ENCODE assay signal across 8 cellular contexts in the genomic region with DNA sequence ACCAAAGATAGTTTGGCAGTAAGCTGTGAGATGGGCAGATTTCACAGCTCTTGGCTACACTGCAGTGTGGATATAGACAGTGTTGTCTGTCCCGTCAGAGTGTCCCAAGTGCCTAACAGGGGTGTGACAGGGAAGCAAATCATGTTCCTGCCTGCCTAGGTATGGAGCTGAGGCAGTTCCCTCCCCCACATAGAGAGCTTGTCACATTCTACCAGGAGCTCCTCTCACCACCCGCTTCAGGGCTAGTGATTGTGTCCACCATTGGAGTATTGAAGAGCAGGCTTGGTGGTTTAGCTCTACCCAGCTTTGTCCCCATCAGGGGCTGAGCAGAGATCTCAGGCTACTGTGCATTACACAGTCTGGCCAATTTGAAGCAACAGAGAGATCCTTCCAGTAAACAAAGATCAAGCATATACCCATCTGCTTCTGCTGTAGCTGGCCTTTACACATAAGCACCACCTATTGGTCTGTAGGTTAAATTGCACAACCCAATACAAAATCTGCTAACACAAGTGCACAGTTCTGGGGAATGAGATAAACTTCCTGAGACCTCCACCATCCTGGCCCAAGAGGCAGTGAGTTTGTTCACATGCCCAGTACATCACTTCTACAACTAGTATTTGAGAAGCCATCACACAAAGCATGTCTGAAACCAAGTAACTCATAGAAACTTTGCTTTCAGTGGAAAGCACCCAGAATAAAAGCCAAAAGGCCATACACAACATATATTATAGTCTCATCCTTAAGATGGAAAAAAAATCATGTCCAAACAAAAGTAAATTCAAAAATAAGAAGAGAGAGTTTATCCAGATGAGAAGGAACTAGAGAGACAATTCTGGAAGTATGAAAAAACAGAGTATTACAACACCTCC.
DNase-seq lines count a peak whose midpoint lies in the region; ATAC-seq and TF ChIP-seq lines count a peak whose summit lies in the region.

No MANE protein-coding gene starts in this region.

- H3K9me3 Mint-ChIP-seq in activated T-helper 2 cell treated with anti-CD3 and anti-CD28 coated beads, Interferon-gamma antibody, Interleukin-2, Interleukin-4, amounts not matched to agents 10 μg/mL and 5 μg/mL and 100 μg/mL, durations not matched to agents 14 hours and 24 hours and 36 hours: peaks cover 26% of the 10 kb centered on the region

- peaks cover 23% of the 10 kb centered on the region for H3K4me1 Mint-ChIP-seq in activated T-helper 2 cell treated with anti-CD3 and anti-CD28 coated beads, Interferon-gamma antibody, Interleukin-2, Interleukin-4, amounts not matched to agents 10 μg/mL and 5 μg/mL and 100 μg/mL, durations not matched to agents 14 hours and 24 hours and 36 hours (ENCODE audit: low read depth)

- H3K4me3 Mint-ChIP-seq in activated T-helper 2 cell treated with anti-CD3 and anti-CD28 coated beads, Interferon-gamma antibody, Interleukin-2, Interleukin-4, amounts not matched to agents 10 μg/mL and 5 μg/mL and 100 μg/mL, durations not matched to agents 14 hours and 24 hours and 36 hours (ENCODE audit: low read depth): no peak overlapping the region

- H3F3A ChIP-seq in DOHH2 (ENCODE audit: control insufficient read depth, insufficient read depth): peaks cover 24% of the 10 kb centered on the region

- intact Hi-C loops in activated T-helper 2 cell treated with anti-CD3 and anti-CD28 coated beads, Interferon-gamma antibody, Interleukin-2, Interleukin-4, amounts not matched to agents 10 μg/mL and 5 μg/mL and 100 μg/mL, durations not matched to agents 14 hours and 24 hours and 36 hours (cut with micrococcal nuclease): loop anchor here (5.0 kb wide), 1 partner anchor 64 kb away; no protein-coding TSS in a partner anchor

- no peaks in the 10 kb centered on the region for H3K9me3 ChIP-seq in DOHH2 (ENCODE audit: control insufficient read depth, insufficient read depth, low read length)

- H3K4me2 ChIP-seq in DOHH2 (ENCODE audit: low read length): no peak overlapping the region

- H3K27ac ChIP-seq in DOHH2 (ENCODE audit: low read depth, low read length): no peak overlapping the region

- H3K4me3 ChIP-seq in DOHH2 (ENCODE audit: low read length) (no peak overlapping the region), kidney epithelial cell (ENCODE audit: low read depth, low read length) (no peak overlapping the region)

- H3K79me2 ChIP-seq in DOHH2 (ENCODE audit: control insufficient read depth, low read length): peaks cover 2% of the 10 kb centered on the region; the same call in 1 of the 2 replicates

- H3K4me1 ChIP-seq in DOHH2 (ENCODE audit: control insufficient read depth, low read length): peaks cover 10% of the 10 kb centered on the region

- DNase-seq in M059J (ENCODE audit: low read depth): peak; percentile 20
- DNase-seq in activated T-helper 2 cell treated with anti-CD3 and anti-CD28 coated beads, Interferon-gamma antibody, Interleukin-2, Interleukin-4, amounts not matched to agents 10 μg/mL and 5 μg/mL and 100 μg/mL, durations not matched to agents 14 hours and 24 hours and 36 hours (ENCODE audit: low spot score): no peak
- peak; percentile 18 for DNase-seq in kidney epithelial cell (ENCODE audit: low read depth)
- DNase-seq in T-helper 9 cell: no peak
- DNase-seq in ureter (ENCODE audit: low spot score): no peak

- peaks cover 58% of the 10 kb centered on the region for H3K36me3 ChIP-seq in DOHH2 (ENCODE audit: control insufficient read depth, low read length)
- no peaks in the 10 kb centered on the region for H3K36me3 ChIP-seq in kidney epithelial cell (ENCODE audit: control insufficient read depth, insufficient read depth, low read length)

- H4K20me1 ChIP-seq in DOHH2 (ENCODE audit: control insufficient read depth, insufficient read depth, low read depth, low read length): no peaks in the 10 kb centered on the region

- H3K36me3 Mint-ChIP-seq in activated T-helper 2 cell treated with anti-CD3 and anti-CD28 coated beads, Interferon-gamma antibody, Interleukin-2, Interleukin-4, amounts not matched to agents 10 μg/mL and 5 μg/mL and 100 μg/mL, durations not matched to agents 14 hours and 24 hours and 36 hours (ENCODE audit: low read depth): peaks cover 61% of the 10 kb centered on the region

- ATAC-seq in GM19467 (IDR thresholded peaks at IDR 0.05; ENCODE audit: unreplicated experiment) (peak; percentile 50), GM19035 (IDR thresholded peaks at IDR 0.05; ENCODE audit: unreplicated experiment) (no peak)

- H3K27me3 Mint-ChIP-seq in activated T-helper 2 cell treated with anti-CD3 and anti-CD28 coated beads, Interferon-gamma antibody, Interleukin-2, Interleukin-4, amounts not matched to agents 10 μg/mL and 5 μg/mL and 100 μg/mL, durations not matched to agents 14 hours and 24 hours and 36 hours (ENCODE audit: low read depth): no peaks in the 10 kb centered on the region

- no peaks in the 10 kb centered on the region for H3K27me3 ChIP-seq in DOHH2 (ENCODE audit: control insufficient read depth, low read length)
- no peaks in the 10 kb centered on the region for H3K27me3 ChIP-seq in kidney epithelial cell (ENCODE audit: control insufficient read depth, insufficient read depth, low read length)

- TF ChIP-seq CTCF in DOHH2 (IDR thresholded peaks at IDR 0.05; ENCODE audit: low read depth, low read length, poor library complexity, severe bottlenecking) (peak; percentile 93), kidney epithelial cell (IDR thresholded peaks at IDR 0.05; ENCODE audit: insufficient read depth, low read length, poor library complexity, severe bottlenecking) (peak; percentile 47)

- no peaks in the 10 kb centered on the region for H3K9me2 ChIP-seq in DOHH2 (replicated peaks; ENCODE audit: control insufficient read depth, low read length)

- peak overlapping the region; percentile 25 for H3K27ac Mint-ChIP-seq in activated T-helper 2 cell treated with anti-CD3 and anti-CD28 coated beads, Interferon-gamma antibody, Interleukin-2, Interleukin-4, amounts not matched to agents 10 μg/mL and 5 μg/mL and 100 μg/mL, durations not matched to agents 14 hours and 24 hours and 36 hours

Comparison
In these comparisons a context has a peak if more than half of its experiments do, and no peak if none do; other contexts are left out.
1. DNase-seq: peak in M059J (single experiment) and kidney epithelial cell (single experiment); none in activated T-helper 2 cell treated with anti-CD3 and anti-CD28 coated beads, Interferon-gamma antibody, Interleukin-2, Interleukin-4, amounts not matched to agents 10 μg/mL and 5 μg/mL and 100 μg/mL, durations not matched to agents 14 hours and 24 hours and 36 hours (single experiment), T-helper 9 cell (single experiment) and ureter (single experiment).